17 cellular contexts compared by ENCODE assay signal in the genomic region with DNA sequence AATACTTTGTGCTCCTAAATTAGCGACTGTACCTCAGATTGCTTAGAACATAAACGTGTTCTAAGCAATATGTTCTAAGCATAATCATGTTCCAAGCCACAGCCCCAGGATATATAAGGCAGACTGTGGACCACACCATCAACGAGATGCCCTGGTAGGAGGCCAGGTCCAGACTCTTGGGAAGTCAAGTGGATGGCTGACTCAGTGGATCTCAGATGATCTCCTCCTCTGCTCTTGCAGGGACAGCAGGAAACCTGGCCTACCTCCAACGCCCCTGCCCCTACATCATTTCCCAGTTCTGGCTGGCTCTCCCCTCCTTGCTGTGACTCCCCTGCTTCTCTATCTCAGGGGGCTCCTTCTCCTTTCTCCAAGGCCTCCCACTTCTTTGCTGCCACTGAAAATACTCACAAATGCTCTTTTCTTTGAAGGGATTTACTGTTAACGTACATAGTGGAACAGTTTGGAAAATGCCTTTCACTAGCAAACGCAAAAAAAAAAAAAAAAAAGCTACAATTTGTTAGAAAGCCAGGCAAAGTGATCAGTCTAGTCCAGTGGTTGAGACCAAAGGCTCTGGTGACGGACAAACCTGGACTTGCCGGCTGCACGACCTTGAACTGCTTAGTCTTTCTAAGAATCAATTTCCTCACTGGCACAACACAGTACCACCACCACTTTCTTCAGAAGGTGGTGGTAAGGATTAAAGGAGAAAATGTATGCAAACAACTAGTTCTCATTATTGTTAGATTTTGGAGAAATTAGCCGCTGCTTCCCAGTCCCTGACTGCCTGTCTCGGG.
"Had no signal": no experiment of that assay in that cellular context is flagged by ENCODE, and none has a peak within 500 bp of the region (broad histone marks: within the 10 kb centered on the region; RNA-seq: fewer than 3 reads in every experiment).

No MANE protein-coding gene starts in this region.

- H3K4me3 ChIP-seq: coronary artery, pancreas, tibial nerve, vagina had no signal

- H3K36me3 ChIP-seq: brain microvascular endothelial cell, neutrophil had no signal

- DNase-seq: activated CD4-positive, alpha-beta T cell treated with anti-CD3 and anti-CD28 coated beads, Interleukin-2, amount 50 U/mL, for 48 hours; activated gamma-delta T cell; amygdala; brain microvascular endothelial cell; effector CD4-positive, alpha-beta T cell; immature natural killer cell; kidney glomerular epithelial cell; left ventricle myocardium superior; pancreas; stimulated activated naive CD4-positive, alpha-beta T cell treated with Interleukin-2 at 50 U/mL for 16 hours had no signal

- H3K9me3 ChIP-seq: neutrophil, pancreas, tibial nerve, vagina had no signal

- H3K27me3 Mint-ChIP-seq: activated naive CD8-positive, alpha-beta T cell; central memory CD8-positive, alpha-beta T cell had no signal

- ATAC-seq: esophagus mucosa, left ventricle myocardium superior, pancreas had no signal

- H3K27ac ChIP-seq: brain microvascular endothelial cell, coronary artery, neutrophil, pancreas, vagina had no signal

- H3K27me3 ChIP-seq: brain microvascular endothelial cell, pancreas, tibial nerve, vagina had no signal

- H3K9me3 Mint-ChIP-seq: central memory CD8-positive, alpha-beta T cell; immature natural killer cell had no signal

- H3K27ac Mint-ChIP-seq: activated naive CD8-positive, alpha-beta T cell had no signal

- H3K4me3 Mint-ChIP-seq: activated naive CD8-positive, alpha-beta T cell; central memory CD8-positive, alpha-beta T cell had no signal
